ENCODE assay signal across 17 cellular contexts in genomic region chr17:59651346-59651745, GRCh38. TPM values are rescaled to one million over a fixed set of nuclear protein-coding genes. Genes with fewer than 3 reads are reported as not detected.
A peak's percentile ranks its signal among the peaks of the same experiment; 100 is the strongest.
DNase-seq lines count a peak whose midpoint lies in the region; ATAC-seq, FAIRE-seq and TF ChIP-seq lines count a peak whose summit lies in the region.
"Had no signal": no experiment of that assay in that cellular context is flagged by ENCODE, and none has a peak within 500 bp of the region (broad histone marks: within the 10 kb centered on the region; RNA-seq: fewer than 3 reads in every experiment).

No MANE protein-coding gene starts in this region.

- no peaks in the 10 kb centered on the region for H3K9me3 ChIP-seq in osteoblast (ENCODE audit: low read depth, low read length)
- no peaks in the 10 kb centered on the region for H3K9me3 ChIP-seq in aorta (ENCODE audit: control insufficient read depth, low read length)
- H3K9me3 ChIP-seq: left lung, pancreas had no signal

- no peaks in the 10 kb centered on the region for H3K27me3 ChIP-seq in bronchial epithelial cell (ENCODE audit: control insufficient read depth, insufficient read depth, low read length)
- H3K27me3 ChIP-seq in osteoblast (ENCODE audit: insufficient read depth, low read length), result no peaks in the 10 kb centered on the region
- no peaks in the 10 kb centered on the region for H3K27me3 ChIP-seq in aorta (ENCODE audit: control insufficient read depth in 1 of 2, insufficient read depth in 2 of 2, low read length in 1 of 2)
- H3K27me3 ChIP-seq: left lung, pancreas had no signal

- H3K79me2 ChIP-seq in osteoblast (ENCODE audit: insufficient read depth, low read length), result peaks cover 81% of the 10 kb centered on the region

- H3K4me1 ChIP-seq in osteoblast (ENCODE audit: insufficient read depth, low read length) (peaks cover 39% of the 10 kb centered on the region), aorta (ENCODE audit: control insufficient read depth in 1 of 2, insufficient read depth in 2 of 2, low read length in 2 of 2) (peaks cover 0 to 2% of the 10 kb centered on the region in 2 donors)
- H3K4me1 ChIP-seq: pancreas had no signal

- ATAC-seq in GM21360 (IDR thresholded peaks at IDR 0.05; ENCODE audit: unreplicated experiment), result no peak
- no peak for ATAC-seq in aorta (ENCODE audit: low FRiP score)
- ATAC-seq: left lung, pancreas had no signal

- H3K36me3 ChIP-seq in bronchial epithelial cell (ENCODE audit: control insufficient read depth, insufficient read depth, low read length), result peaks cover 24% of the 10 kb centered on the region
- H3K36me3 ChIP-seq in osteoblast (ENCODE audit: insufficient read depth, low read length), result peaks cover 92% of the 10 kb centered on the region
- H3K36me3 ChIP-seq in aorta (ENCODE audit: control insufficient read depth in 1 of 2, insufficient read depth in 2 of 2, low read length in 1 of 2), result peaks cover 1 to 7% of the 10 kb centered on the region in 2 donors

- no peak for FAIRE-seq in bronchial epithelial cell (lab: Jason Lieb, UNC)
- FAIRE-seq: colon, frontal cortex, pancreas had no signal

- DNase-seq in EL (peak; percentile 51), M059J (ENCODE audit: low read depth) (peak; percentile 77), bronchial epithelial cell (ENCODE audit: low read depth) (peak; percentile 22), osteoblast (ENCODE audit: insufficient read length, low spot score, missing footprints) (no peak), aorta (no peak), midbrain (lab: John Stamatoyannopoulos, UW) (no peak)
- DNase-seq: activated CD8-positive, alpha-beta memory T cell treated with anti-CD3 and anti-CD28 coated beads for 24 hours; Calu3; H9; left lung; NCI-H1436; NCI-H82; pancreas; stimulated activated CD4-positive, alpha-beta T cell treated with anti-CD3 and anti-CD28 coated beads, Interleukin-4, amount 100 ng/mL, for 1 hour had no signal

- H3K4me3 ChIP-seq in bronchial epithelial cell (ENCODE audit: low read depth, low read length) (no peak overlapping the region), osteoblast (ENCODE audit: insufficient read depth, low read length) (no peak overlapping the region), aorta (ENCODE audit: low read length in 2 of 2) (no peak overlapping the region)
- H3K4me3 ChIP-seq: left lung, pancreas had no signal

- TF ChIP-seq CTCF in bronchial epithelial cell (IDR thresholded peaks at IDR 0.05; ENCODE audit: insufficient read depth, low read length, severe bottlenecking), result no peak
- TF ChIP-seq CTCF in osteoblast (IDR thresholded peaks at IDR 0.05; ENCODE audit: extremely low read depth, low read depth, low read length), result no peak

- intact Hi-C loops in aorta (cut with DNase I), result no loop called here

- peak overlapping the region; percentile 19 for H3K27ac ChIP-seq in osteoblast (ENCODE audit: low read depth, low read length)
- no peak overlapping the region for H3K27ac ChIP-seq in aorta (ENCODE audit: low read depth in 1 of 2, low read length in 2 of 2)
- H3K27ac ChIP-seq: left lung, pancreas had no signal

- H2AFZ ChIP-seq in osteoblast (ENCODE audit: low read length), result no peak overlapping the region

- H4K20me1 ChIP-seq in osteoblast (ENCODE audit: insufficient read depth, low read length), result peaks cover 66% of the 10 kb centered on the region

- H3K4me2 ChIP-seq in osteoblast (ENCODE audit: insufficient read depth, low read length), result no peak overlapping the region

RNA-seq across cellular contexts. Expression of gene CLTC, which starts 31.7 kb away (rescaled TPM):
- total RNA-seq in M059J (2014; rRNA removed; shearing (Covaris generic)), result 204 and 333 TPM in 2 replicates
- total RNA-seq in bronchial epithelial cell (251 and 258 TPM in 2 replicates), osteoblast (502 and 518 TPM in 2 replicates), aorta (100 to 1,000 TPM; 243 to 289 TPM)
- polyA plus RNA-seq in aorta, result 10 to 100 TPM; 37.4 to 87.3 TPM

RNA-seq across cellular contexts. Expression of gene PTRH2, which starts 55.9 kb away (rescaled TPM):
- 26.8 and 29.7 TPM in 2 replicates for total RNA-seq in M059J (2014; rRNA removed; shearing (Covaris generic))
- total RNA-seq in bronchial epithelial cell (34.0 and 37.4 TPM in 2 replicates), osteoblast (8.0 and 14.7 TPM in 2 replicates), aorta (10 to 100 TPM; 14.8 to 19.6 TPM)
- polyA plus RNA-seq in aorta, result 10 to 100 TPM; 13.4 to 16.8 TPM

RNA-seq across cellular contexts. Expression of gene VMP1, which starts 56.1 kb away (rescaled TPM):
- 170 and 171 TPM in 2 replicates for total RNA-seq in M059J (2014; rRNA removed; shearing (Covaris generic))
- 120 and 141 TPM in 2 replicates for total RNA-seq in bronchial epithelial cell
- total RNA-seq in osteoblast, result 415 and 445 TPM in 2 replicates
- total RNA-seq in aorta, result 100 to 1,000 TPM; 451 to 507 TPM
- 100 to 1,000 TPM in 1 of 2 donors, 10 to 100 TPM in 1; 43.3 to 253 TPM for polyA plus RNA-seq in aorta

Comparison
In these comparisons a context has a peak if more than half of its experiments do, and no peak if none do; other contexts are left out.
1. DNase-seq: peak in EL (single experiment), M059J (single experiment) and bronchial epithelial cell (single experiment); none in osteoblast (single experiment), aorta (0 of 2) and midbrain (single experiment).